Comparison of ENCODE assay signal across 8 cellular contexts in genomic region chr1:234601217-234602017, GRCh38. TPM values are rescaled to one million over a fixed set of nuclear protein-coding genes. Genes with fewer than 3 reads are reported as not detected.
DNase-seq lines count a peak whose midpoint lies in the region; ATAC-seq and TF ChIP-seq lines count a peak whose summit lies in the region.

No MANE protein-coding gene starts in this region.

- peak overlapping the region; percentile 91 for H3K27ac Mint-ChIP-seq in activated CD4-positive, alpha-beta T cell treated with anti-CD3 and anti-CD28 coated beads, Interleukin-2, amount 10 ng/mL, durations not matched to agents 24 days and 14 days

- no peaks in the 10 kb centered on the region for H3K9me3 Mint-ChIP-seq in activated CD4-positive, alpha-beta T cell treated with anti-CD3 and anti-CD28 coated beads, Interleukin-2, amount 10 ng/mL, durations not matched to agents 24 days and 14 days

- H3K9me3 ChIP-seq in ascending aorta (no peaks in the 10 kb centered on the region), right lobe of liver (no peaks in the 10 kb centered on the region), upper lobe of right lung (no peaks in the 10 kb centered on the region)

- H3K27me3 ChIP-seq in ascending aorta (no peaks in the 10 kb centered on the region), right lobe of liver (no peaks in the 10 kb centered on the region), upper lobe of right lung (no peaks in the 10 kb centered on the region)

- H3K4me1 Mint-ChIP-seq in activated CD4-positive, alpha-beta T cell treated with anti-CD3 and anti-CD28 coated beads, Interleukin-2, amount 10 ng/mL, durations not matched to agents 24 days and 14 days: peaks cover 55% of the 10 kb centered on the region

- intact Hi-C loops in activated CD4-positive, alpha-beta T cell treated with anti-CD3 and anti-CD28 coated beads, Interleukin-2, amount 10 ng/mL, durations not matched to agents 24 days and 14 days (cut with micrococcal nuclease): loop anchor here (2.0 to 10.0 kb wide), 5 partner anchors 379 to 1263 kb away; partner anchors contain the start of genes LYST and TOMM20
- intact Hi-C loops in ascending aorta (cut with DNase I): no loop called here
- intact Hi-C loops in right lobe of liver (cut with DNase I): loop anchor here in 1 of 2 donors (10.0 kb wide), 1 partner anchor 363 kb away; no protein-coding TSS in a partner anchor
- intact Hi-C loops in upper lobe of right lung (cut with DNase I): no loop called here

- peak; percentile 81 for DNase-seq in activated CD4-positive, alpha-beta T cell treated with anti-CD3 and anti-CD28 coated beads, Interleukin-2, amount 10 ng/mL, durations not matched to agents 24 days and 14 days
- no peak for DNase-seq in activated CD4-positive, alpha-beta T cell treated with anti-CD3 and anti-CD28 coated beads, Interleukin-2, amount 50 U/mL, for 1 hour
- DNase-seq in NCI-H2227 (lab: John Stamatoyannopoulos, UW; ENCODE audit: unreplicated experiment) (peak; percentile 46), ascending aorta (ENCODE audit: low spot score in 2 of 2) (no peak), right lobe of liver (no peak), upper lobe of right lung (no peak), HuH-7 (ENCODE audit: low spot score) (no peak), cerebellum (ENCODE audit: low spot score) (no peak)

- peak overlapping the region; percentile 89 for H3K4me3 Mint-ChIP-seq in activated CD4-positive, alpha-beta T cell treated with anti-CD3 and anti-CD28 coated beads, Interleukin-2, amount 10 ng/mL, durations not matched to agents 24 days and 14 days

- 20% methylated on average over 10 of the region's 10 CpGs for WGBS in right lobe of liver (ENCODE audit: insufficient coverage, low coverage, low lambda C conversion rate, missing lambda C conversion rate)

- peak overlapping the region; percentile 96 to 99 for H3K27ac ChIP-seq in ascending aorta
- H3K27ac ChIP-seq in right lobe of liver: peak overlapping the region; percentile 100
- H3K27ac ChIP-seq in upper lobe of right lung: peak overlapping the region; percentile 99

- TF ChIP-seq POLR2A in right lobe of liver (IDR thresholded peaks at IDR 0.05): no peak

- H3K27me3 Mint-ChIP-seq in activated CD4-positive, alpha-beta T cell treated with anti-CD3 and anti-CD28 coated beads, Interleukin-2, amount 10 ng/mL, durations not matched to agents 24 days and 14 days: no peaks in the 10 kb centered on the region

- H3K4me3 ChIP-seq in ascending aorta (peak overlapping the region in 1 of 2 donors; percentile 57), right lobe of liver (no peak overlapping the region), upper lobe of right lung (peak overlapping the region; percentile 56)

- H3K4me1 ChIP-seq in ascending aorta (peaks cover 11 to 40% of the 10 kb centered on the region in 2 donors), right lobe of liver (peaks cover 4 to 53% (median 28%) of the 10 kb centered on the region in 4 donors), upper lobe of right lung (peaks cover 52% of the 10 kb centered on the region)

- TF ChIP-seq CTCF in ascending aorta (IDR thresholded peaks at IDR 0.05): no peak
- TF ChIP-seq CTCF in right lobe of liver (IDR thresholded peaks at IDR 0.05): no peak
- TF ChIP-seq CTCF in upper lobe of right lung (IDR thresholded peaks at IDR 0.05): no peak

- peaks cover 42% of the 10 kb centered on the region for H3K36me3 Mint-ChIP-seq in activated CD4-positive, alpha-beta T cell treated with anti-CD3 and anti-CD28 coated beads, Interleukin-2, amount 10 ng/mL, durations not matched to agents 24 days and 14 days (ENCODE audit: low read depth)

- ATAC-seq in right lobe of liver (no peak), upper lobe of right lung (no peak)

- H3K36me3 ChIP-seq in ascending aorta: peaks cover 3 to 8% of the 10 kb centered on the region in 2 donors
- peaks cover 0 to 2% (median under 1%) of the 10 kb centered on the region in 4 donors for H3K36me3 ChIP-seq in right lobe of liver
- peaks cover 20% of the 10 kb centered on the region for H3K36me3 ChIP-seq in upper lobe of right lung

RNA-seq across cellular contexts. Expression of gene IRF2BP2, which starts 8.6 kb away (rescaled TPM):
- 206 and 217 TPM in 2 replicates for total RNA-seq in activated CD4-positive, alpha-beta T cell treated with anti-CD3 and anti-CD28 coated beads, Interleukin-2, amount 10 ng/mL, durations not matched to agents 24 days and 14 days
- total RNA-seq in ascending aorta (80.0 TPM), right lobe of liver (10 to 100 TPM; 35.3 to 93.2 (median 56.8) TPM), upper lobe of right lung (161 TPM), cerebellum (96.2 TPM)

Comparison
In these comparisons a context has a peak if more than half of its experiments do, and no peak if none do; other contexts are left out.
1. DNase-seq: peak in activated CD4-positive, alpha-beta T cell treated with anti-CD3 and anti-CD28 coated beads, Interleukin-2, amount 10 ng/mL, durations not matched to agents 24 days and 14 days (single experiment) and NCI-H2227 (single experiment); none in activated CD4-positive, alpha-beta T cell treated with anti-CD3 and anti-CD28 coated beads, Interleukin-2, amount 50 U/mL, for 1 hour (single experiment), ascending aorta (0 of 2), right lobe of liver (0 of 3), upper lobe of right lung (single experiment), HuH-7 (single experiment) and cerebellum (single experiment).
2. Peak in every context shown above with its lines, with median percentiles within 50 percentile points of each other: H3K27ac ChIP-seq.